Comparison of ENCODE assay signal across 7 cellular contexts in the genomic region with DNA sequence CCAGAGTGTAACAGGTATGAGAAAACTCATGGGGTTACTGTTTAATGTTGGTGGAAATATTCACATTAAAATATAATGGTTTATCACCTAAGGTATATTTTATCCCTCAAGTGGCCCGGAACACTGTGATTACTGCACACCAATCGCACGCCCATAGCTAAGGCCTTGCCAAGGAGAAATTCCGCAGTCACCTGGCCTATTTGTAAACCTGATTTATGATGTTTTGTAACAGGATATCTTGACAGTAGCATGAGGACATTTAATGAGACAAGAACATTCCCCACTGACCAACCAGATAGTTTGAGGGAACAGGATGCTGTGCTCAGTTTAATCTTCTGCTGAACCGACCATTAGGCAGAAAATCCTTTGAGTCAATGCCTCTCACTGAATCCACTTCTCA.
DNase-seq lines count a peak whose midpoint lies in the region; TF ChIP-seq lines count a peak whose summit lies in the region.
"Not testable (repeated sequence)": the region's sequence is repeated elsewhere in the genome, so short reads cannot be mapped to it uniquely, and the experiment has no call there.

No MANE protein-coding gene starts in this region.

- not testable (repeated sequence) for H3K27me3 ChIP-seq in WERI-Rb-1 (ENCODE audit: insufficient read depth, low read depth, severe bottlenecking)

- H3K4me3 ChIP-seq in WERI-Rb-1 (ENCODE audit: low read depth, low read length) = not testable (repeated sequence)

- H3K9me3 ChIP-seq in WERI-Rb-1 (ENCODE audit: severe bottlenecking) = not testable (repeated sequence)

- not testable (repeated sequence) for H3K27ac ChIP-seq in WERI-Rb-1

- not testable (repeated sequence) for H3K36me3 ChIP-seq in WERI-Rb-1

- not testable (repeated sequence) for TF ChIP-seq CTCF in WERI-Rb-1 (IDR thresholded peaks at IDR 0.05; ENCODE audit: low read depth, low read length)

- DNase-seq in COR-L47 (lab: John Stamatoyannopoulos, UW) (peak; percentile 17), DMS79 treated with DMSO at 0.1 percent for 48 hours (lab: John Stamatoyannopoulos, UW) (peak; percentile 80), NCI-H1105 treated with DMSO at 0.1 percent for 48 hours (lab: John Stamatoyannopoulos, UW) (peak; percentile 59), NCI-H2029 (lab: John Stamatoyannopoulos, UW) (peak; percentile 38), NCI-H2227 (lab: John Stamatoyannopoulos, UW; ENCODE audit: unreplicated experiment) (peak; percentile 6), NCI-H82 (lab: John Stamatoyannopoulos, UW) (peak; percentile 45), WERI-Rb-1 (peak; percentile 30)

Comparison
In these comparisons a context has a peak if more than half of its experiments do, and no peak if none do; other contexts are left out.
1. DNase-seq: peak in every context shown above with its lines; median percentile 80 in DMS79 treated with DMSO at 0.1 percent for 48 hours; 59 in NCI-H1105 treated with DMSO at 0.1 percent for 48 hours; 45 in NCI-H82; 38 in NCI-H2029; 30 in WERI-Rb-1; 17 in COR-L47; 6 in NCI-H2227.